Comparison of ENCODE assay signal across 19 cellular contexts in genomic region chr9:133939386-133939785, GRCh38.
"Had no signal": no experiment of that assay in that cellular context is flagged by ENCODE, and none has a peak within 500 bp of the region (broad histone marks: within the 10 kb centered on the region; RNA-seq: fewer than 3 reads in every experiment).

No MANE protein-coding gene starts in this region.

- H3K27ac Mint-ChIP-seq: activated CD4-positive, alpha-beta memory T cell treated with anti-CD3 and anti-CD28 coated beads, Interleukin-2, amount 10 ng/mL, durations not matched to agents 7 days and 5 days; activated naive CD4-positive, alpha-beta T cell treated with anti-CD3 and anti-CD28 coated beads, Interleukin-2, amount 50 U/mL, for 24 hours; stimulated activated effector memory CD8-positive, alpha-beta T cell treated with anti-CD3 and anti-CD28 coated beads, Interleukin-12 subunit alpha, Interleukin-12 subunit beta, amount 100 ng/mL, for 72 hours; T-helper 1 cell treated with Interleukin-12 subunit alpha and Interleukin-12 subunit beta and Interleukin-4 antibody, amounts not matched to agents 30 μg/mL and 1 μg/mL, for 36 hours had no signal

- H3K4me3 ChIP-seq: adrenal gland, colonic mucosa, esophagus muscularis mucosa, hepatocyte, left ventricle myocardium inferior, thyroid gland, uterus had no signal

- H3K36me3 ChIP-seq: adrenal gland, colonic mucosa, left ventricle myocardium inferior, thyroid gland, uterus had no signal

- H3K27me3 ChIP-seq: adrenal gland, colonic mucosa, esophagus muscularis mucosa, hepatocyte, thyroid gland, uterus had no signal

- H3K4me2 ChIP-seq: hepatocyte had no signal

- H3K27me3 Mint-ChIP-seq: activated CD4-positive, alpha-beta memory T cell treated with anti-CD3 and anti-CD28 coated beads, Interleukin-2, amount 10 ng/mL, durations not matched to agents 7 days and 5 days; activated naive CD4-positive, alpha-beta T cell treated with anti-CD3 and anti-CD28 coated beads, Interleukin-2, amount 50 U/mL, for 24 hours had no signal

- DNase-seq: activated CD4-positive, alpha-beta memory T cell treated with anti-CD3 and anti-CD28 coated beads, Interleukin-2, amount 10 ng/mL, durations not matched to agents 7 days and 5 days; activated CD4-positive, alpha-beta T cell treated with anti-CD3 and anti-CD28 coated beads for 4 hours; activated effector memory CD4-positive, alpha-beta T cell treated with anti-CD3 and anti-CD28 coated beads, Interleukin-2, amount 50 U/mL, for 16 hours; activated T-cell treated with anti-CD3 and anti-CD28 coated beads, Interleukin-2, amount 50 U/mL, for 4 hours; adrenal gland; central memory CD4-positive, alpha-beta T cell; colonic mucosa; islet precursor cell; left ventricle myocardium inferior; mesendoderm; stimulated activated CD4-positive, alpha-beta T cell treated with anti-CD3 and anti-CD28 coated beads, Interleukin-12 subunit alpha, Interleukin-12 subunit beta, amount 100 ng/mL, for 4 hours; uterus had no signal

- ATAC-seq: activated T-cell treated with anti-CD3 and anti-CD28 coated beads, Interleukin-2, amount 50 U/mL, for 4 hours; stimulated activated effector memory CD8-positive, alpha-beta T cell treated with anti-CD3 and anti-CD28 coated beads, Interleukin-12 subunit alpha, Interleukin-12 subunit beta, amount 100 ng/mL, for 72 hours had no signal

- H2AFZ ChIP-seq: hepatocyte had no signal

- H3K27ac ChIP-seq: adrenal gland, colonic mucosa, esophagus muscularis mucosa, hepatocyte, left ventricle myocardium inferior, thyroid gland, uterus had no signal

- H3K36me3 Mint-ChIP-seq: activated naive CD4-positive, alpha-beta T cell treated with anti-CD3 and anti-CD28 coated beads, Interleukin-2, amount 50 U/mL, for 24 hours; stimulated activated effector memory CD8-positive, alpha-beta T cell treated with anti-CD3 and anti-CD28 coated beads, Interleukin-12 subunit alpha, Interleukin-12 subunit beta, amount 100 ng/mL, for 72 hours had no signal

- H3K4me1 Mint-ChIP-seq: activated CD4-positive, alpha-beta memory T cell treated with anti-CD3 and anti-CD28 coated beads, Interleukin-2, amount 10 ng/mL, durations not matched to agents 7 days and 5 days; activated naive CD4-positive, alpha-beta T cell treated with anti-CD3 and anti-CD28 coated beads, Interleukin-2, amount 50 U/mL, for 24 hours had no signal

- H3K9me3 Mint-ChIP-seq: activated CD4-positive, alpha-beta memory T cell treated with anti-CD3 and anti-CD28 coated beads, Interleukin-2, amount 10 ng/mL, durations not matched to agents 7 days and 5 days; activated naive CD4-positive, alpha-beta T cell treated with anti-CD3 and anti-CD28 coated beads, Interleukin-2, amount 50 U/mL, for 24 hours; activated T-cell treated with anti-CD3 and anti-CD28 coated beads, Interleukin-2, amount 50 U/mL, for 4 hours; neural crest cell; stimulated activated effector memory CD8-positive, alpha-beta T cell treated with anti-CD3 and anti-CD28 coated beads, Interleukin-12 subunit alpha, Interleukin-12 subunit beta, amount 100 ng/mL, for 72 hours; T-helper 1 cell treated with Interleukin-12 subunit alpha and Interleukin-12 subunit beta and Interleukin-4 antibody, amounts not matched to agents 30 μg/mL and 1 μg/mL, for 36 hours had no signal

- H3K4me3 Mint-ChIP-seq: activated CD4-positive, alpha-beta memory T cell treated with anti-CD3 and anti-CD28 coated beads, Interleukin-2, amount 10 ng/mL, durations not matched to agents 7 days and 5 days; activated naive CD4-positive, alpha-beta T cell treated with anti-CD3 and anti-CD28 coated beads, Interleukin-2, amount 50 U/mL, for 24 hours; activated T-cell treated with anti-CD3 and anti-CD28 coated beads, Interleukin-2, amount 50 U/mL, for 4 hours; stimulated activated effector memory CD8-positive, alpha-beta T cell treated with anti-CD3 and anti-CD28 coated beads, Interleukin-12 subunit alpha, Interleukin-12 subunit beta, amount 100 ng/mL, for 72 hours; T-helper 1 cell treated with Interleukin-12 subunit alpha and Interleukin-12 subunit beta and Interleukin-4 antibody, amounts not matched to agents 30 μg/mL and 1 μg/mL, for 36 hours had no signal

- H3K9me3 ChIP-seq: adrenal gland, colonic mucosa, esophagus muscularis mucosa, left ventricle myocardium inferior, thyroid gland, uterus had no signal
